14 cellular contexts compared by ENCODE assay signal in the genomic region with DNA sequence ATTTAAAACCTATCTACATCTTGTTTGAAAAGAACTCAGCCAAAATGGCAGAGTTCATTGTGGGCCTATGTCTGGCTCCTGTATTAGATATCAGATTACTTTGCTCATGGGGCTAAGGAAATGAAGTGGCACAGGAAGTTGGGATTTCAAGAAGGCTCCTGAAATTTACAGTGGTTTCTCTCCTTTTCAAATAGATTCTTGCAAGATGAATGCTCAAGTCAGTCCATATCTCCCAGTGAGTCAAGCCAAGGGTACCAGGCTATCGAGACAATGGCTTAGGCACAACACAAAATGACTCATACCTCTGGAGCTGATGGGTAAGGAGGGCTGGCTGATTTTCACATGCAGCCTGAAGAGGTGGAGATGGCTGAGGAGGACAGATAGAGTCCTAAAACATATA. TPM values are rescaled to one million over a fixed set of nuclear protein-coding genes. Genes with fewer than 3 reads are reported as not detected.
DNase-seq lines count a peak whose midpoint lies in the region; TF ChIP-seq lines count a peak whose summit lies in the region.
"Had no signal": no experiment of that assay in that cellular context is flagged by ENCODE, and none has a peak within 500 bp of the region (broad histone marks: within the 10 kb centered on the region; RNA-seq: fewer than 3 reads in every experiment).

No MANE protein-coding gene starts in this region.

- H3K4me3 ChIP-seq in Loucy (ENCODE audit: low read length, poor library complexity, severe bottlenecking) (no peak overlapping the region), kidney epithelial cell (ENCODE audit: low read depth, low read length) (no peak overlapping the region)
- H3K4me3 ChIP-seq: body of pancreas, lower lobe of right lung, thyroid gland had no signal

- TF ChIP-seq CTCF in Loucy (conservative IDR thresholded peaks at IDR 0.05; ENCODE audit: low read length) (no peak), kidney epithelial cell (IDR thresholded peaks at IDR 0.05; ENCODE audit: insufficient read depth, low read length, poor library complexity, severe bottlenecking) (no peak)

- H3K36me3 ChIP-seq in Loucy (ENCODE audit: insufficient read depth, low read length) (peaks cover 63% of the 10 kb centered on the region; the same call in 1 of the 2 replicates), kidney epithelial cell (ENCODE audit: control insufficient read depth, insufficient read depth, low read length) (peaks cover 2% of the 10 kb centered on the region)

- H4K20me1 ChIP-seq in Loucy (ENCODE audit: insufficient read depth, low read length, poor library complexity, severe bottlenecking), result no peaks in the 10 kb centered on the region

- H3K9me3 ChIP-seq in Loucy (ENCODE audit: insufficient read depth, low read depth, low read length), result no peaks in the 10 kb centered on the region
- H3K9me3 ChIP-seq: body of pancreas, lower lobe of right lung, thyroid gland had no signal

- H3K4me1 ChIP-seq in Loucy (ENCODE audit: insufficient read depth, low read length, poor library complexity, severe bottlenecking), result peaks cover 20% of the 10 kb centered on the region
- H3K4me1 ChIP-seq: body of pancreas, lower lobe of right lung, thyroid gland had no signal

- DNase-seq in EH (ENCODE audit: low read depth) (peak; percentile 81), astrocyte of the hippocampus (ENCODE audit: low read depth, low spot score) (peak; percentile 72), kidney epithelial cell (ENCODE audit: low read depth) (peak; percentile 59), GOT3 (lab: John Stamatoyannopoulos, UW) (no peak), COR-L47 (lab: John Stamatoyannopoulos, UW) (no peak), nucleus accumbens (lab: John Stamatoyannopoulos, UW) (no peak)
- no peak for DNase-seq in activated CD4-positive, alpha-beta T cell treated with anti-CD3 and anti-CD28 coated beads for 48 hours
- DNase-seq: body of pancreas, lower lobe of right lung, NCI-H1436, NCI-H524, thyroid gland had no signal

- H3K4me2 ChIP-seq in Loucy (ENCODE audit: low read depth, low read length, poor library complexity, severe bottlenecking), result peak overlapping the region; percentile 3

- H2AFZ ChIP-seq in Loucy (ENCODE audit: low read length), result no peak overlapping the region

- no peak overlapping the region for H3K9ac ChIP-seq in Loucy (ENCODE audit: low read depth, low read length, poor library complexity, severe bottlenecking)

- H3K9me2 ChIP-seq in Loucy (replicated peaks; ENCODE audit: low read depth, low read length), result no peaks in the 10 kb centered on the region

- H3F3A ChIP-seq in Loucy (ENCODE audit: low read depth), result no peaks in the 10 kb centered on the region

- H3K79me2 ChIP-seq in Loucy (ENCODE audit: insufficient read depth, low read length), result no peaks in the 10 kb centered on the region

- H3K27me3 ChIP-seq in Loucy (ENCODE audit: insufficient read depth, low read length, poor library complexity, severe bottlenecking), result no peaks in the 10 kb centered on the region
- H3K27me3 ChIP-seq in kidney epithelial cell (ENCODE audit: control insufficient read depth, insufficient read depth, low read length), result no peaks in the 10 kb centered on the region
- H3K27me3 ChIP-seq: body of pancreas, thyroid gland had no signal

RNA-seq across cellular contexts. Expression of a gene that starts 24.1 kb away (rescaled TPM):
- total RNA-seq in kidney epithelial cell, result not detected in 2 replicates

RNA-seq across cellular contexts. Expression of a gene that starts 31.8 kb away (rescaled TPM):
- total RNA-seq in kidney epithelial cell, result not detected in 2 replicates
- total RNA-seq: lower lobe of right lung, Right ventricle myocardium inferior, thyroid gland had no signal

RNA-seq across cellular contexts. Expression of a gene that starts 38.4 kb away (rescaled TPM):
- total RNA-seq in kidney epithelial cell, result not detected in 2 replicates
- total RNA-seq: body of pancreas, lower lobe of right lung, Right ventricle myocardium inferior, thyroid gland had no signal

Comparison
In these comparisons a context has a peak if more than half of its experiments do, and no peak if none do; other contexts are left out.
1. DNase-seq: peak in EH (single experiment), astrocyte of the hippocampus (single experiment) and kidney epithelial cell (single experiment); none in GOT3 (single experiment), COR-L47 (single experiment), nucleus accumbens (0 of 56) and activated CD4-positive, alpha-beta T cell treated with anti-CD3 and anti-CD28 coated beads for 48 hours (single experiment).